Comparison of ENCODE assay signal across 28 cellular contexts in genomic region chrX:44039556-44039955, GRCh38.
"Had no signal": no experiment of that assay in that cellular context is flagged by ENCODE, and none has a peak within 500 bp of the region (broad histone marks: within the 10 kb centered on the region; RNA-seq: fewer than 3 reads in every experiment).

No MANE protein-coding gene starts in this region.

- H3K27ac Mint-ChIP-seq: activated CD4-positive, alpha-beta memory T cell treated with anti-CD3 and anti-CD28 coated beads for 36 hours; activated CD4-positive, alpha-beta T cell treated with anti-CD3 and anti-CD28 coated beads, Interleukin-2, amount 10 ng/mL, durations not matched to agents 24 days and 14 days; activated naive CD4-positive, alpha-beta T cell treated with anti-CD3 and anti-CD28 coated beads, Interleukin-2, amount 10 ng/mL, durations not matched to agents 7 days and 5 days; activated naive CD8-positive, alpha-beta T cell treated with anti-CD3 and anti-CD28 coated beads, Interleukin-2, amount 10 ng/mL, durations not matched to agents 7 days and 5 days; activated T-helper 1 cell treated with anti-CD3 and anti-CD28 coated beads, Interleukin-12 subunit alpha, Interleukin-12 subunit beta, Interleukin-2, Interleukin-4 antibody, amounts not matched to agents 30 ng/mL and 10 ng/mL and 1 ng/mL, durations not matched to agents 14 hours and 24 hours and 36 hours; effector memory CD8-positive, alpha-beta T cell; mesothelial cell of epicardium; naive B cell; nephron progenitor cell; stimulated activated naive CD8-positive, alpha-beta T cell treated with anti-CD3 and anti-CD28 coated beads, Interleukin-15, Interleukin-2, amounts not matched to agents 100 ng/mL and 50 ng/mL, for 24 hours; type B pancreatic cell had no signal

- H3K9me3 Mint-ChIP-seq: activated CD4-positive, alpha-beta memory T cell treated with anti-CD3 and anti-CD28 coated beads for 36 hours; activated CD4-positive, alpha-beta T cell treated with anti-CD3 and anti-CD28 coated beads, Interleukin-2, amount 10 ng/mL, durations not matched to agents 24 days and 14 days; activated naive CD4-positive, alpha-beta T cell treated with anti-CD3 and anti-CD28 coated beads, Interleukin-2, amount 10 ng/mL, durations not matched to agents 7 days and 5 days; activated naive CD8-positive, alpha-beta T cell treated with anti-CD3 and anti-CD28 coated beads, Interleukin-2, amount 10 ng/mL, durations not matched to agents 7 days and 5 days; activated T-helper 1 cell treated with anti-CD3 and anti-CD28 coated beads, Interleukin-12 subunit alpha, Interleukin-12 subunit beta, Interleukin-2, Interleukin-4 antibody, amounts not matched to agents 30 ng/mL and 10 ng/mL and 1 ng/mL, durations not matched to agents 14 hours and 24 hours and 36 hours; effector memory CD8-positive, alpha-beta T cell; naive B cell; stimulated activated naive CD8-positive, alpha-beta T cell treated with anti-CD3 and anti-CD28 coated beads, Interleukin-15, Interleukin-2, amounts not matched to agents 100 ng/mL and 50 ng/mL, for 24 hours; type B pancreatic cell had no signal

- H3K27me3 Mint-ChIP-seq: activated CD4-positive, alpha-beta memory T cell treated with anti-CD3 and anti-CD28 coated beads for 36 hours; activated CD4-positive, alpha-beta T cell treated with anti-CD3 and anti-CD28 coated beads, Interleukin-2, amount 10 ng/mL, durations not matched to agents 24 days and 14 days; activated naive CD4-positive, alpha-beta T cell treated with anti-CD3 and anti-CD28 coated beads, Interleukin-2, amount 10 ng/mL, durations not matched to agents 7 days and 5 days; activated naive CD8-positive, alpha-beta T cell treated with anti-CD3 and anti-CD28 coated beads, Interleukin-2, amount 10 ng/mL, durations not matched to agents 7 days and 5 days; effector memory CD8-positive, alpha-beta T cell; stimulated activated naive CD8-positive, alpha-beta T cell treated with anti-CD3 and anti-CD28 coated beads, Interleukin-15, Interleukin-2, amounts not matched to agents 100 ng/mL and 50 ng/mL, for 24 hours; type B pancreatic cell had no signal

- H3K4me3 Mint-ChIP-seq: activated CD4-positive, alpha-beta memory T cell treated with anti-CD3 and anti-CD28 coated beads for 36 hours; activated CD4-positive, alpha-beta T cell treated with anti-CD3 and anti-CD28 coated beads, Interleukin-2, amount 10 ng/mL, durations not matched to agents 24 days and 14 days; activated naive CD4-positive, alpha-beta T cell treated with anti-CD3 and anti-CD28 coated beads, Interleukin-2, amount 10 ng/mL, durations not matched to agents 7 days and 5 days; activated naive CD8-positive, alpha-beta T cell treated with anti-CD3 and anti-CD28 coated beads, Interleukin-2, amount 10 ng/mL, durations not matched to agents 7 days and 5 days; activated T-helper 1 cell treated with anti-CD3 and anti-CD28 coated beads, Interleukin-12 subunit alpha, Interleukin-12 subunit beta, Interleukin-2, Interleukin-4 antibody, amounts not matched to agents 30 ng/mL and 10 ng/mL and 1 ng/mL, durations not matched to agents 14 hours and 24 hours and 36 hours; effector memory CD8-positive, alpha-beta T cell; mesothelial cell of epicardium; naive B cell; nephron progenitor cell; stimulated activated naive CD8-positive, alpha-beta T cell treated with anti-CD3 and anti-CD28 coated beads, Interleukin-15, Interleukin-2, amounts not matched to agents 100 ng/mL and 50 ng/mL, for 24 hours; type B pancreatic cell had no signal

- H3K4me1 ChIP-seq: heart right ventricle, pancreas, psoas muscle, uterus had no signal

- H3K9me3 ChIP-seq: heart right ventricle, pancreas, psoas muscle, uterus had no signal

- DNase-seq: activated CD4-positive, alpha-beta memory T cell treated with anti-CD3 and anti-CD28 coated beads for 36 hours; activated CD4-positive, alpha-beta T cell treated with anti-CD3 and anti-CD28 coated beads, Interleukin-2, amount 10 ng/mL, durations not matched to agents 24 days and 14 days; activated CD4-positive, CD25-positive, alpha-beta regulatory T cell treated with anti-CD3 and anti-CD28 coated beads, Interleukin-2, amount 50 U/mL, for 72 hours; activated CD8-positive, alpha-beta memory T cell treated with anti-CD3 and anti-CD28 coated beads, Interleukin-2, amount 50 U/mL, for 4 hours; activated gamma-delta T cell; activated naive CD4-positive, alpha-beta T cell treated with anti-CD3 and anti-CD28 coated beads, Interleukin-2, amount 10 ng/mL, durations not matched to agents 7 days and 5 days; activated naive CD8-positive, alpha-beta T cell treated with anti-CD3 and anti-CD28 coated beads, Interleukin-2, amount 10 ng/mL, durations not matched to agents 7 days and 5 days; activated T-cell treated with anti-CD3 and anti-CD28 coated beads, Interleukin-2, amount 50 U/mL, for 1 hour; amniotic stem cell; caudate nucleus; cortex of kidney; effector memory CD8-positive, alpha-beta T cell; erythroblast; heart right ventricle; kidney glomerular epithelial cell; left ventricle myocardium superior; naive B cell; nephron progenitor cell; nucleus accumbens; pancreas; psoas muscle; right cardiac atrium; stimulated activated CD4-positive, alpha-beta T cell treated with anti-CD3 and anti-CD28 coated beads, Interleukin-2, amount 100 ng/mL, for 48 hours had no signal

- H3K36me3 Mint-ChIP-seq: activated CD4-positive, alpha-beta memory T cell treated with anti-CD3 and anti-CD28 coated beads for 36 hours; activated naive CD4-positive, alpha-beta T cell treated with anti-CD3 and anti-CD28 coated beads, Interleukin-2, amount 10 ng/mL, durations not matched to agents 7 days and 5 days; activated naive CD8-positive, alpha-beta T cell treated with anti-CD3 and anti-CD28 coated beads, Interleukin-2, amount 10 ng/mL, durations not matched to agents 7 days and 5 days; mesothelial cell of epicardium; naive B cell; type B pancreatic cell had no signal

- H3K4me3 ChIP-seq: heart right ventricle, pancreas, psoas muscle, uterus had no signal

- H3K4me1 Mint-ChIP-seq: activated CD4-positive, alpha-beta T cell treated with anti-CD3 and anti-CD28 coated beads, Interleukin-2, amount 10 ng/mL, durations not matched to agents 24 days and 14 days; activated naive CD4-positive, alpha-beta T cell treated with anti-CD3 and anti-CD28 coated beads, Interleukin-2, amount 10 ng/mL, durations not matched to agents 7 days and 5 days; activated naive CD8-positive, alpha-beta T cell treated with anti-CD3 and anti-CD28 coated beads, Interleukin-2, amount 10 ng/mL, durations not matched to agents 7 days and 5 days; mesothelial cell of epicardium; naive B cell had no signal

- H3K36me3 ChIP-seq: heart right ventricle, pancreas, uterus had no signal

- H3K27me3 ChIP-seq: uterus had no signal

- H3K27ac ChIP-seq: heart right ventricle, pancreas, psoas muscle, uterus had no signal

- ATAC-seq: effector memory CD8-positive, alpha-beta T cell; heart right ventricle; left ventricle myocardium superior; pancreas; psoas muscle; right cardiac atrium had no signal
